8 cellular contexts compared by ENCODE assay signal in the genomic region with DNA sequence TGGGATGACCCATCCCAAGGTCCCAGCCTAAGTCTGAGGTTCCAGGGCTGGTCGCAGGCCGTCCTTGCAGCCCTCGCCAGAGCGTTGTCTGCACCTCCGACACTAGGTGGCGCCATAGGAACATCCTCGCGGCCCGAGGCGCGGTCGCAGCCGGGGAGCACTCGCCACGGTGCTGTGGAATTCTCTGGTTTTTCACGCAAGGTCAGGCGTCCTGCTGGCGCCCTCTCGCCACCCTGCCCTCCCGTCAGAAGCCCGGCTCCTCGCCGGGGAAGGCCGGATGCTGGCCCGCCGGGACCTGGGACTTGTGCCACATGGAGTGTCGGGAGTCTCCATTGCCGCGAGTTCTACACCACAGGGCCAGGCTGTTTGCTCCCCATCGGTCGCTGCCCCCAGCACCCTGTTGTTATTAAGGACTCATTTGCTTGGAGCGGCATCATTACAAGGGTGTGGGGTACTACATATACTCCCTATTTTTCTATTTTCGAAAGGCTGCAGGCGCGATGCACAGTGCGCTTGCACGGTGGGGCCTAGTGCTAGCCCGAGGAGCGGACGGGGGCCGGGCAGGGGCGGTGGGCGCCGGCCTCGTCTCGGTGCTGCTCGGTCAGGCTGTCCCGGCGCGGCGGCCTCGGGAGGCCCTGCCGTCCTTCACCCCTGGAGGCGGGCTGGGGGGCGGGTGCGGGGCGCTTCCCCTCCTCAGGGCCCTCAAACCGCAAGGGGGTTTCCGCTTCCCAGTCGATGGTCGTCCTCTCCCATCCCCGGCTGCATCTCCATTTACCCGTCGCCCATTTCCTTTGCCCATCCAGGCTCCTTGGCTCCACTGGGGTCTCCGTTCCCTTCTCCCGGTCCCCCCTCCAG.
A peak's percentile ranks its signal among the peaks of the same experiment; 100 is the strongest.
DNase-seq lines count a peak whose midpoint lies in the region; ATAC-seq and TF ChIP-seq lines count a peak whose summit lies in the region.

No MANE protein-coding gene starts in this region.

- peaks cover 28% of the 10 kb centered on the region for H3K27me3 Mint-ChIP-seq in H9 (ENCODE audit: low read depth)

- no peaks in the 10 kb centered on the region for H3K9me3 Mint-ChIP-seq in H9

- no peak overlapping the region for H2BK12ac ChIP-seq in H9 (ENCODE audit: insufficient read length, low read depth, low read length)

- no peak overlapping the region for H3K4ac ChIP-seq in H9 (ENCODE audit: low read depth, low read length)

- DNase-seq in GM10248 (ENCODE audit: extremely low spot score) (peak; percentile 87), H9 (peak; percentile 76), LoVo (ENCODE audit: low spot score) (peak; percentile 82), T follicular helper cell (ENCODE audit: low read depth) (peak; percentile 51), adipocyte (ENCODE audit: low read depth) (peak; percentile 93), left cardiac atrium (peak; percentile 85), prostate gland (ENCODE audit: low spot score) (peak; percentile 48), ureter (ENCODE audit: low spot score) (peak; percentile 83)

- H3K4me3 ChIP-seq in adipocyte (ENCODE audit: low read length) (peak overlapping the region; percentile 78), prostate gland (peak overlapping the region; percentile 22 to 33)

- TF ChIP-seq CTCF in GM10248 (IDR thresholded peaks at IDR 0.05; ENCODE audit: control extremely low read depth, extremely low read depth, low read depth, missing control alignments), result peak; percentile 96
- TF ChIP-seq CTCF in H9 (conservative IDR thresholded peaks at IDR 0.05), result peak; percentile 97
- TF ChIP-seq CTCF in prostate gland (IDR thresholded peaks at IDR 0.05), result peak; percentile 69 to 88 (median 75)

- H2BK5ac ChIP-seq in H9 (ENCODE audit: insufficient read length, low read length), result no peak overlapping the region

- H3T11ph ChIP-seq in H9 (ENCODE audit: low read length), result no peak overlapping the region

- H3K9me3 ChIP-seq in H9 (ENCODE audit: control insufficient read depth, low read depth, low read length), result no peaks in the 10 kb centered on the region
- H3K9me3 ChIP-seq in adipocyte (ENCODE audit: control insufficient read depth, low read length), result no peaks in the 10 kb centered on the region
- no peaks in the 10 kb centered on the region for H3K9me3 ChIP-seq in prostate gland

- no peak overlapping the region for H4K8ac ChIP-seq in H9 (replicated peaks; ENCODE audit: insufficient read length, low read depth, low read length)

- no peak overlapping the region for H2AFZ ChIP-seq in H9 (ENCODE audit: low read length)

- no peaks in the 10 kb centered on the region for H3K79me1 ChIP-seq in H9 (ENCODE audit: insufficient read depth, low read depth, low read length, poor library complexity, severe bottlenecking)

- no peak overlapping the region for H2BK120ac ChIP-seq in H9 (ENCODE audit: low read depth, low read length, poor library complexity, severe bottlenecking)

- peak; percentile 90 for ATAC-seq in left cardiac atrium

- H3K56ac ChIP-seq in H9 (ENCODE audit: insufficient read length, low read depth, low read length), result no peak overlapping the region

- H3K27ac Mint-ChIP-seq in H9, result no peak overlapping the region

- no peaks in the 10 kb centered on the region for H4K20me1 ChIP-seq in H9 (ENCODE audit: control insufficient read depth, insufficient read depth, insufficient read length)

- H3K9ac ChIP-seq in H9 (ENCODE audit: extremely low read depth, insufficient read length, low read length) (peak overlapping the region; percentile 0), adipocyte (ENCODE audit: low read length) (peak overlapping the region; percentile 85)

- H3K4me2 ChIP-seq in H9 (ENCODE audit: insufficient read depth, insufficient read length, low read length), result peak overlapping the region; percentile 50

- no peak overlapping the region for H3K27ac ChIP-seq in H9 (ENCODE audit: insufficient read length, low read depth, low read length)
- peak overlapping the region in 1 of 2 donors; percentile 39 for H3K27ac ChIP-seq in prostate gland

- H3K4me3 Mint-ChIP-seq in H9, result peak overlapping the region; percentile 60 to 69

- H2BK15ac ChIP-seq in H9 (ENCODE audit: low read depth, low read length), result no peak overlapping the region

- H3K23me2 ChIP-seq in H9 (ENCODE audit: insufficient read length, low read depth, low read length, poor library complexity, severe bottlenecking), result peaks cover 6% of the 10 kb centered on the region

- no peak overlapping the region for H2BK20ac ChIP-seq in H9 (ENCODE audit: low read depth, low read length, poor library complexity, severe bottlenecking)

- CTCF ChIA-PET in GM10248 (lab: Yijun Ruan, JAX), result interaction anchor here (0.6 to 4.4 kb wide), 16 partner anchors 8 to 822 kb away, joined by 3 to 38 read pairs (median 4); no protein-coding TSS in a partner anchor

- no peak overlapping the region for H3K18ac ChIP-seq in H9 (ENCODE audit: insufficient read length, low read depth, low read length)

- no CpG with 5 or more reads among the region's 66 CpGs for WGBS in H9 (ENCODE audit: extremely low coverage, insufficient read length, low lambda C conversion rate)
- 21% methylated on average over 66 of the region's 66 CpGs for WGBS in prostate gland

- intact Hi-C loops in left cardiac atrium (cut with DNase I), result loop anchor here in 1 of 2 donors (5.0 to 10.0 kb wide), 3 partner anchors 160 to 933 kb away; no protein-coding TSS in a partner anchor
- intact Hi-C loops in prostate gland (cut with DNase I), result loop anchor here (5.0 to 10.0 kb wide), 4 partner anchors 163 to 1170 kb away; no protein-coding TSS in a partner anchor

- H3K36me3 Mint-ChIP-seq in H9 (ENCODE audit: insufficient read depth in 1 of 3, low read depth in 3 of 3), result no peaks in the 10 kb centered on the region

- H3K36me3 ChIP-seq in adipocyte (ENCODE audit: control insufficient read depth, insufficient read depth, low read length, severe bottlenecking) (no peaks in the 10 kb centered on the region), prostate gland (no peaks in the 10 kb centered on the region)

- POLR2A ChIA-PET in GM10248 (lab: Yijun Ruan, JAX), result no interaction called here

- H3K14ac ChIP-seq in H9 (ENCODE audit: insufficient read depth, low read length), result peak overlapping the region; percentile 59

- H3K23ac ChIP-seq in H9 (ENCODE audit: insufficient read length, low read depth, low read length), result no peak overlapping the region

- no peak for TF ChIP-seq POLR2A in prostate gland (IDR thresholded peaks at IDR 0.05)

- H2AK5ac ChIP-seq in H9 (ENCODE audit: insufficient read length, low read length), result no peak overlapping the region

- H3K79me2 ChIP-seq in H9 (ENCODE audit: insufficient read depth, low read length), result no peaks in the 10 kb centered on the region

- H4K91ac ChIP-seq in H9 (ENCODE audit: insufficient read length, low read depth, low read length), result no peak overlapping the region

- H4K5ac ChIP-seq in H9 (ENCODE audit: insufficient read length, low read depth, low read length), result no peak overlapping the region

- no peaks in the 10 kb centered on the region for H3K4me1 ChIP-seq in H9 (ENCODE audit: insufficient read depth, low read length)
- peaks cover 74% of the 10 kb centered on the region for H3K4me1 ChIP-seq in adipocyte (ENCODE audit: control insufficient read depth, insufficient read depth, low read length)
- H3K4me1 ChIP-seq in prostate gland (replicated peaks), result no peaks in the 10 kb centered on the region

- peaks cover 12% of the 10 kb centered on the region in 2 experiments for H3K4me1 Mint-ChIP-seq in H9

- H3K27me3 ChIP-seq in H9 (ENCODE audit: insufficient read depth, low read length) (no peaks in the 10 kb centered on the region; the same call in 1 of the 2 replicates), adipocyte (replicated peaks; ENCODE audit: control insufficient read depth, insufficient read depth, low read length) (no peaks in the 10 kb centered on the region), prostate gland (replicated peaks; ENCODE audit: insufficient read depth) (no peaks in the 10 kb centered on the region)
